Comparison of ENCODE assay signal across 7 cellular contexts in the genomic region with DNA sequence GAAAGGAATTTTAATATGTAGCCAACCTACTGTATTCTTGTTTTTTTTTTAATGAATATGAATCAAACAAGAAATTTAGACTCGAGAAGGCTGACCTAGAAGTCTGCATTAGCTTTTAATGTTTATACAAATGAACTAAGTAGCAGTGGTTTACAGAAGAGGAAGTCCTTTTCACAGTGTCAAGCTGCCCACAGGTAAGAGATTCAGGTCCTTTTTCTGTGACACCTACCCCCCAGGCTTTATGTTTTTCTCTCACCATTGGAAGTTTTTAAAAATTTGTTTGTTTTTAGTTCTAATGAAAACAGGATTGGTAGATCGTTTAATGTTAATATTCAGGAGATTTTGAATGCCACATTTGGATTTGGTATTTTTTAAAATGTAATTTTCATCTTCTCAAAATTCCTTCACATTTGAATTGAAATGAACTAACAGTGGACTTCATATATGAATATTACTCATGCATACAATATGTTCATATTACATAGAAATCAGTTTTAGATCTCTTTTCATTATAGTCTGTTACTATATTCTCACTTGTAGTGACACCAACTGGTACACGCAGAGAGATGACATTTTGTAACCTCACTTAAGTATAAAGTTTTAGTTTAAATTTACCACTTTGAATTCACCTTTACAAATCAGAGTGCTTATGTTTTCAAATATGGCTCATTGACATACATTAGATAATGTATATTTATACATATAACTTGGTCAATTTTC. TPM values are rescaled to one million over a fixed set of nuclear protein-coding genes. Genes with fewer than 3 reads are reported as not detected.
DNase-seq lines count a peak whose midpoint lies in the region; ATAC-seq and FAIRE-seq lines count a peak whose summit lies in the region.

No MANE protein-coding gene starts in this region.

- ATAC-seq in HG02852 (IDR thresholded peaks at IDR 0.05; ENCODE audit: unreplicated experiment) = peak; percentile 50

- H3K4me1 ChIP-seq in SJCRH30 = peaks cover 12% of the 10 kb centered on the region

- DNase-seq in GM19239 (ENCODE audit: insufficient read length, low spot score) (no peak), SJCRH30 (no peak), immature natural killer cell (no peak), HuH-7.5 (ENCODE audit: low spot score) (no peak), MG63 (no peak), DMS53 (lab: John Stamatoyannopoulos, UW) (no peak)

- H3K27ac Mint-ChIP-seq in immature natural killer cell = peak overlapping the region; percentile 92 to 99 (median 95)

- H3K36me3 Mint-ChIP-seq in immature natural killer cell = peaks cover 0 to 11% (median 4%) of the 10 kb centered on the region in 3 donors

- FAIRE-seq in GM19239 (lab: Jason Lieb, UNC) = peak; percentile 90

- peak overlapping the region; percentile 53; the same call in 1 of the 2 replicates for H3K27ac ChIP-seq in SJCRH30

- H3K9me3 Mint-ChIP-seq in immature natural killer cell = no peaks in the 10 kb centered on the region

- H3K4me3 Mint-ChIP-seq in immature natural killer cell = peak overlapping the region; percentile 68 to 93 (median 79)

- H3K4me3 ChIP-seq in SJCRH30 (no peak overlapping the region), MG63 (no peak overlapping the region)

- peaks cover 0 to 2% (median 0%) of the 10 kb centered on the region in 3 donors for H3K27me3 Mint-ChIP-seq in immature natural killer cell (ENCODE audit: low read depth in 3 of 3)

- H3K36me3 ChIP-seq in SJCRH30 = peaks cover 15% of the 10 kb centered on the region
- H3K36me3 ChIP-seq in MG63 = peaks cover under 1% of the 10 kb centered on the region; the same call in 1 of the 2 replicates

- H3K4me1 Mint-ChIP-seq in immature natural killer cell = peaks cover 90 to 100% of the 10 kb centered on the region in 2 donors

- no peaks in the 10 kb centered on the region for H3K27me3 ChIP-seq in SJCRH30
- no peaks in the 10 kb centered on the region for H3K27me3 ChIP-seq in MG63

- H3K9me3 ChIP-seq in SJCRH30 (replicated peaks) (peaks cover 7% of the 10 kb centered on the region; the same call in 1 of the 2 replicates), MG63 (peaks cover 6% of the 10 kb centered on the region)

RNA-seq across cellular contexts. Expression of gene ATF7IP, which starts 29.7 kb away (rescaled TPM):
- 55.7 and 61.6 TPM in 2 replicates for total RNA-seq in SJCRH30 (2014; rRNA removed; shearing (Covaris generic))
- polyA plus RNA-seq in immature natural killer cell = 100 to 1,000 TPM in 1 of 3 donors, 10 to 100 TPM in 2; 47.9 to 114 (median 84.9) TPM
- total RNA-seq in MG63 (2014; rRNA removed; shearing (Covaris generic); ENCODE audit: low replicate concordance) = 15.3 and 19.9 TPM in 2 replicates
